Comparison of ENCODE assay signal across 19 cellular contexts in genomic region chr9:26742843-26743242, GRCh38.
DNase-seq lines count a peak whose midpoint lies in the region; ATAC-seq, FAIRE-seq and TF ChIP-seq lines count a peak whose summit lies in the region.
"Had no signal": no experiment of that assay in that cellular context is flagged by ENCODE, and none has a peak within 500 bp of the region (broad histone marks: within the 10 kb centered on the region; RNA-seq: fewer than 3 reads in every experiment).

No MANE protein-coding gene starts in this region.

- no peak for TF ChIP-seq CTCF in H9 (conservative IDR thresholded peaks at IDR 0.05)

- peaks cover 12 to 25% (median 21%) of the 10 kb centered on the region in 3 experiments; a peak in 6 of 7 replicates for H3K36me3 Mint-ChIP-seq in H9 (ENCODE audit: insufficient read depth in 1 of 3, low read depth in 3 of 3)
- peaks cover 2% of the 10 kb centered on the region for H3K36me3 Mint-ChIP-seq in activated naive CD8-positive, alpha-beta T cell treated with anti-CD3 and anti-CD28 coated beads for 36 hours
- H3K36me3 Mint-ChIP-seq in natural killer cell treated with Interleukin-12 subunit alpha and Interleukin-12 subunit beta and Interleukin-15 and Interleukin-18, amount 100 ng/mL, for 72 hours = peaks cover 8% of the 10 kb centered on the region

- H3K4me1 ChIP-seq in H9 (ENCODE audit: insufficient read depth, low read length) = peaks cover 12% of the 10 kb centered on the region; the same call in 1 of the 2 replicates

- H3K4me2 ChIP-seq in H9 (ENCODE audit: insufficient read depth, insufficient read length, low read length) = peak overlapping the region; percentile 30

- no peaks in the 10 kb centered on the region for H3K23me2 ChIP-seq in H9 (ENCODE audit: insufficient read length, low read depth, low read length, poor library complexity, severe bottlenecking)

- no peaks in the 10 kb centered on the region for H3K79me2 ChIP-seq in H9 (ENCODE audit: insufficient read depth, low read length)

- H4K8ac ChIP-seq in H9 (replicated peaks; ENCODE audit: insufficient read length, low read depth, low read length) = no peak overlapping the region

- H3K27ac Mint-ChIP-seq in H9 = peak overlapping the region; percentile 9 to 55 (median 17); a peak in 3 of 7 replicates
- no peak overlapping the region for H3K27ac Mint-ChIP-seq in activated naive CD8-positive, alpha-beta T cell treated with anti-CD3 and anti-CD28 coated beads for 36 hours
- H3K27ac Mint-ChIP-seq in natural killer cell treated with Interleukin-12 subunit alpha and Interleukin-12 subunit beta and Interleukin-15 and Interleukin-18, amount 100 ng/mL, for 72 hours = no peak overlapping the region
- H3K27ac Mint-ChIP-seq: B cell; CD4-positive, alpha-beta T cell; HFFc6 had no signal

- H3T11ph ChIP-seq in H9 (ENCODE audit: low read length) = no peak overlapping the region

- H3K18ac ChIP-seq in H9 (ENCODE audit: insufficient read length, low read depth, low read length) = no peak overlapping the region

- H2AK5ac ChIP-seq in H9 (ENCODE audit: insufficient read length, low read length) = no peak overlapping the region

- H3K79me1 ChIP-seq in H9 (ENCODE audit: insufficient read depth, low read depth, low read length, poor library complexity, severe bottlenecking) = no peaks in the 10 kb centered on the region

- H2BK12ac ChIP-seq in H9 (ENCODE audit: insufficient read length, low read depth, low read length) = no peak overlapping the region

- peaks cover 33 to 34% of the 10 kb centered on the region in 2 experiments for H3K4me1 Mint-ChIP-seq in H9
- H3K4me1 Mint-ChIP-seq in activated naive CD8-positive, alpha-beta T cell treated with anti-CD3 and anti-CD28 coated beads for 36 hours = no peaks in the 10 kb centered on the region
- no peaks in the 10 kb centered on the region for H3K4me1 Mint-ChIP-seq in natural killer cell treated with Interleukin-12 subunit alpha and Interleukin-12 subunit beta and Interleukin-15 and Interleukin-18, amount 100 ng/mL, for 72 hours (ENCODE audit: low read depth in 2 of 2)

- H3K56ac ChIP-seq in H9 (ENCODE audit: insufficient read length, low read depth, low read length) = no peak overlapping the region

- H2BK15ac ChIP-seq in H9 (ENCODE audit: low read depth, low read length) = no peak overlapping the region

- no peak overlapping the region for H4K5ac ChIP-seq in H9 (ENCODE audit: insufficient read length, low read depth, low read length)

- no peak overlapping the region for H2BK120ac ChIP-seq in H9 (ENCODE audit: low read depth, low read length, poor library complexity, severe bottlenecking)

- H3K9me3 Mint-ChIP-seq in H9 = peaks cover 21 to 23% of the 10 kb centered on the region in 2 experiments
- H3K9me3 Mint-ChIP-seq in activated naive CD8-positive, alpha-beta T cell treated with anti-CD3 and anti-CD28 coated beads for 36 hours = peaks cover 13% of the 10 kb centered on the region
- peaks cover 8% of the 10 kb centered on the region for H3K9me3 Mint-ChIP-seq in natural killer cell treated with Interleukin-12 subunit alpha and Interleukin-12 subunit beta and Interleukin-15 and Interleukin-18, amount 100 ng/mL, for 72 hours
- H3K9me3 Mint-ChIP-seq: HFFc6 had no signal

- no peak overlapping the region for H2AFZ ChIP-seq in H9 (ENCODE audit: low read length)
- H2AFZ ChIP-seq: GM23248 had no signal

- no peak for FAIRE-seq in frontal cortex (lab: Jason Lieb, UNC)
- FAIRE-seq: A204.1, G401.6, GM12891 had no signal

- no CpG with 5 or more reads among the region's 2 CpGs for WGBS in H9 (ENCODE audit: extremely low coverage, insufficient read length, low lambda C conversion rate)

- no peaks in the 10 kb centered on the region for H3K9me3 ChIP-seq in H9 (ENCODE audit: control insufficient read depth, low read depth, low read length)

- no peak overlapping the region for H3K4ac ChIP-seq in H9 (ENCODE audit: low read depth, low read length)

- no peaks in the 10 kb centered on the region for H4K20me1 ChIP-seq in H9 (ENCODE audit: control insufficient read depth, insufficient read depth, insufficient read length)

- ATAC-seq in natural killer cell treated with Interleukin-12 subunit alpha and Interleukin-12 subunit beta and Interleukin-15 and Interleukin-18, amount 100 ng/mL, for 72 hours = no peak

- H3K4me3 Mint-ChIP-seq in H9 = peak overlapping the region; percentile 2 to 44; a peak in 3 of 5 replicates
- no peak overlapping the region for H3K4me3 Mint-ChIP-seq in activated naive CD8-positive, alpha-beta T cell treated with anti-CD3 and anti-CD28 coated beads for 36 hours
- H3K4me3 Mint-ChIP-seq in natural killer cell treated with Interleukin-12 subunit alpha and Interleukin-12 subunit beta and Interleukin-15 and Interleukin-18, amount 100 ng/mL, for 72 hours = no peak overlapping the region
- H3K4me3 Mint-ChIP-seq: B cell; CD4-positive, alpha-beta T cell; HFFc6 had no signal

- H2BK20ac ChIP-seq in H9 (ENCODE audit: low read depth, low read length, poor library complexity, severe bottlenecking) = no peak overlapping the region

- H4K91ac ChIP-seq in H9 (ENCODE audit: insufficient read length, low read depth, low read length) = no peak overlapping the region

- H3K23ac ChIP-seq in H9 (ENCODE audit: insufficient read length, low read depth, low read length) = no peak overlapping the region

- no peaks in the 10 kb centered on the region for H3K27me3 ChIP-seq in H9 (ENCODE audit: insufficient read depth, low read length)

- H2BK5ac ChIP-seq in H9 (ENCODE audit: insufficient read length, low read length) = no peak overlapping the region

- no peaks in the 10 kb centered on the region for H3K27me3 Mint-ChIP-seq in H9 (ENCODE audit: low read depth)
- H3K27me3 Mint-ChIP-seq in activated naive CD8-positive, alpha-beta T cell treated with anti-CD3 and anti-CD28 coated beads for 36 hours = peaks cover 18% of the 10 kb centered on the region
- peaks cover 3 to 8% of the 10 kb centered on the region in 2 donors for H3K27me3 Mint-ChIP-seq in natural killer cell treated with Interleukin-12 subunit alpha and Interleukin-12 subunit beta and Interleukin-15 and Interleukin-18, amount 100 ng/mL, for 72 hours

- no peak overlapping the region for H3K14ac ChIP-seq in H9 (ENCODE audit: insufficient read depth, low read length)

- no peak overlapping the region for H3K9ac ChIP-seq in H9 (ENCODE audit: extremely low read depth, insufficient read length, low read length)
- H3K9ac ChIP-seq: GM23248 had no signal

- DNase-seq in H9 = no peak
- peak; percentile 36 for DNase-seq in NCI-H526 treated with DMSO at 0.1 percent for 48 hours (lab: John Stamatoyannopoulos, UW)
- peak; percentile 28 for DNase-seq in iPS DF 19.7 (ENCODE audit: low read depth, low spot score)
- DNase-seq in frontal cortex (ENCODE audit: low spot score in 2 of 2) = no peak
- DNase-seq in activated naive CD8-positive, alpha-beta T cell treated with anti-CD3 and anti-CD28 coated beads for 36 hours = no peak
- no peak for DNase-seq in natural killer cell treated with Interleukin-12 subunit alpha and Interleukin-12 subunit beta and Interleukin-15 and Interleukin-18, amount 100 ng/mL, for 72 hours (ENCODE audit: low spot score)
- no peak for DNase-seq in caudate nucleus (lab: John Stamatoyannopoulos, UW)
- DNase-seq: C1 segment of cervical spinal cord; Calu3; CD4-positive, alpha-beta T cell; DMS79; GM23248; HCEC 1CT; HFFc6 had no signal

- H3K27ac ChIP-seq in H9 (ENCODE audit: insufficient read length, low read depth, low read length) (no peak overlapping the region), caudate nucleus (ENCODE audit: low read depth, low read length) (no peak overlapping the region)
- H3K27ac ChIP-seq: GM23248, HL-60 had no signal

Comparison
In these comparisons a context has a peak if more than half of its experiments do, and no peak if none do; other contexts are left out.
1. DNase-seq: peak in NCI-H526 treated with DMSO at 0.1 percent for 48 hours (single experiment) and iPS DF 19.7 (single experiment); none in H9 (single experiment), frontal cortex (0 of 2), activated naive CD8-positive, alpha-beta T cell treated with anti-CD3 and anti-CD28 coated beads for 36 hours (single experiment), natural killer cell treated with Interleukin-12 subunit alpha and Interleukin-12 subunit beta and Interleukin-15 and Interleukin-18, amount 100 ng/mL, for 72 hours (single experiment) and caudate nucleus (0 of 61).
2. H3K27ac Mint-ChIP-seq: peak in H9 (3 of 3); none in activated naive CD8-positive, alpha-beta T cell treated with anti-CD3 and anti-CD28 coated beads for 36 hours (single experiment) and natural killer cell treated with Interleukin-12 subunit alpha and Interleukin-12 subunit beta and Interleukin-15 and Interleukin-18, amount 100 ng/mL, for 72 hours (0 of 2).
3. H3K4me3 Mint-ChIP-seq: peak in H9 (2 of 2); none in activated naive CD8-positive, alpha-beta T cell treated with anti-CD3 and anti-CD28 coated beads for 36 hours (single experiment) and natural killer cell treated with Interleukin-12 subunit alpha and Interleukin-12 subunit beta and Interleukin-15 and Interleukin-18, amount 100 ng/mL, for 72 hours (single experiment).